Comparison of ENCODE assay signal across 21 cellular contexts in the genomic region with DNA sequence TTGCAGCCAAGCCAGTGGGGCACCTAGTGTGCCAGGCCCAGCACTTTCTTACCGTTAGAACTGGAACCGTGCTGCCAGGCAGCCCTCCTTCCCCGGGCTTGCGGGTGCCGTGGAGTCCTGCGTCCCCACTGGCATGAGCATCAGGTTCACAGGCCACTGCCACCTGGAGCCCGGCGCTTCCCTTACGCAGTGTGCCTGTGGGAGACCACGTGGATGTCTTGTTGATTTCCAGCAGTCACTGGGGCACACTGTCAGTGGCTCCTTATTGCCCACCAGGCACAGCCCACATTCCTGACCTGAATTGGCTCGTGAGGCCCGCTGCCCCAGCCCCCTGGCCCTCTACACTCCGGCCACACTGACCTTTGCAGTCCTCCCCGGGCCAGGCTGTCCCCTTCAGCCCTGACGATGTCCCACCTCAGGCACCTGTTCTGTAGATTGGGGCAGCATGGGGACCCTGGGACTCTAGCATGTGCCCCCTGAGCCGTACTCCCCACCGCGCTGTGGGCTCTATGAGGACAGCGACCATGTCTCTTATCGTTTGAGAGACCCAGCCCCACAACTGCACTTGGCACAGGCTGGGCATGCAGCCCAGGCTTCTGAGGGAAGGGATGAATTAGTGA. TPM values are rescaled to one million over a fixed set of nuclear protein-coding genes. Genes with fewer than 3 reads are reported as not detected.
A peak's percentile ranks its signal among the peaks of the same experiment; 100 is the strongest.
DNase-seq lines count a peak whose midpoint lies in the region; ATAC-seq and TF ChIP-seq lines count a peak whose summit lies in the region.
"Had no signal": no experiment of that assay in that cellular context is flagged by ENCODE, and none has a peak within 500 bp of the region (broad histone marks: within the 10 kb centered on the region; RNA-seq: fewer than 3 reads in every experiment).

No MANE protein-coding gene starts in this region.

- no peak for TF ChIP-seq POLR2A in IMR-90 (IDR thresholded peaks at IDR 0.05; ENCODE audit: low read depth, low read length)
- TF ChIP-seq POLR2A in body of pancreas (IDR thresholded peaks at IDR 0.05): no peak
- TF ChIP-seq POLR2A in stomach (IDR thresholded peaks at IDR 0.05): no peak
- TF ChIP-seq POLR2A in gastrocnemius medialis (IDR thresholded peaks at IDR 0.05): no peak

- peaks cover 8% of the 10 kb centered on the region for H4K20me1 ChIP-seq in IMR-90 (ENCODE audit: insufficient read depth, low read length)

- POLR2A ChIA-PET in IMR-90 (lab: Charles Lee; ENCODE audit: unreplicated experiment): no interaction called here

- H4K5ac ChIP-seq in IMR-90 (ENCODE audit: low read depth, low read length): no peak overlapping the region

- TF ChIP-seq RAD21 in IMR-90 (IDR thresholded peaks at IDR 0.05; ENCODE audit: low read length): no peak

- H3K27me3 ChIP-seq in IMR-90 (ENCODE audit: control insufficient read depth, insufficient read depth, low read length): no peaks in the 10 kb centered on the region
- no peaks in the 10 kb centered on the region for H3K27me3 ChIP-seq in body of pancreas
- no peaks in the 10 kb centered on the region for H3K27me3 ChIP-seq in stomach
- H3K27me3 ChIP-seq in gastrocnemius medialis: no peaks in the 10 kb centered on the region
- H3K27me3 ChIP-seq: BLaER1 treated with 17β-estradiol and CSF1 and Interleukin-3, amounts not matched to agents 10 nM and 100 nM; SJSA1 had no signal

- H3K79me1 ChIP-seq in IMR-90 (ENCODE audit: low read depth in 1 of 2, low read length in 2 of 2): peaks cover 3 to 15% of the 10 kb centered on the region in 2 experiments; a peak in 3 of 4 replicates

- TF ChIP-seq CTCF in IMR-90 (conservative IDR thresholded peaks at IDR 0.05; ENCODE audit: low read depth, low read length): no peak
- no peak for TF ChIP-seq CTCF in body of pancreas (IDR thresholded peaks at IDR 0.05)
- TF ChIP-seq CTCF in stomach (IDR thresholded peaks at IDR 0.05): no peak
- no peak for TF ChIP-seq CTCF in gastrocnemius medialis (IDR thresholded peaks at IDR 0.05 in 4 of 5, conservative IDR thresholded peaks at IDR 0.05 in 1 of 5)

- no peak overlapping the region for H3K4ac ChIP-seq in IMR-90 (ENCODE audit: low read depth, low read length)

- H2AK5ac ChIP-seq in IMR-90 (ENCODE audit: low read depth, low read length): no peak overlapping the region

- H3K27ac ChIP-seq in IMR-90 (ENCODE audit: insufficient read depth, low read length) (no peak overlapping the region), body of pancreas (peak overlapping the region; percentile 81 to 93 (median 86)), stomach (peak overlapping the region; percentile 34 to 63 (median 57)), gastrocnemius medialis (no peak overlapping the region)
- H3K27ac ChIP-seq: BLaER1 treated with 17β-estradiol and CSF1 and Interleukin-3, amounts not matched to agents 10 nM and 100 nM; PC-9; SJSA1 had no signal

- no peak overlapping the region for H3K18ac ChIP-seq in IMR-90 (ENCODE audit: low read depth, low read length)

- H3K4me1 Mint-ChIP-seq in effector memory CD8-positive, alpha-beta T cell (ENCODE audit: low read depth in 2 of 2): peaks cover 0 to 1% of the 10 kb centered on the region in 2 donors
- H3K4me1 Mint-ChIP-seq: CD8-positive, alpha-beta memory T cell; IgD-negative memory B cell had no signal

- H2AFZ ChIP-seq in IMR-90 (replicated peaks; ENCODE audit: low read length, poor library complexity): peak overlapping the region; percentile 21
- H2AFZ ChIP-seq: PC-9 had no signal

- H3K4me1 ChIP-seq in IMR-90 (ENCODE audit: control insufficient read depth, insufficient read depth, low read length) (no peaks in the 10 kb centered on the region; the same call in 1 of the 2 replicates), body of pancreas (peaks cover 95% of the 10 kb centered on the region), stomach (peaks cover 13 to 21% (median 18%) of the 10 kb centered on the region in 4 donors), gastrocnemius medialis (peaks cover 15 to 17% of the 10 kb centered on the region in 2 donors)

- H3K36me3 Mint-ChIP-seq in effector memory CD8-positive, alpha-beta T cell (ENCODE audit: insufficient read depth): peaks cover 33% of the 10 kb centered on the region

- no peak overlapping the region for H3K4me3 Mint-ChIP-seq in effector memory CD8-positive, alpha-beta T cell
- H3K4me3 Mint-ChIP-seq: CD8-positive, alpha-beta memory T cell; IgD-negative memory B cell had no signal

- H3K56ac ChIP-seq in IMR-90 (ENCODE audit: extremely low read depth, insufficient read depth, low read length): no peak overlapping the region

- H3K9me3 ChIP-seq in IMR-90 (ENCODE audit: control insufficient read depth, insufficient read depth, low read length) (no peaks in the 10 kb centered on the region), body of pancreas (no peaks in the 10 kb centered on the region), stomach (no peaks in the 10 kb centered on the region), gastrocnemius medialis (no peaks in the 10 kb centered on the region)
- H3K9me3 ChIP-seq: BLaER1 treated with 17β-estradiol and CSF1 and Interleukin-3, amounts not matched to agents 10 nM and 100 nM; SJSA1 had no signal

- peak overlapping the region; percentile 15 for H2AK9ac ChIP-seq in IMR-90 (replicated peaks; ENCODE audit: low read depth, low read length, poor library complexity)

- no peak overlapping the region for H2BK120ac ChIP-seq in IMR-90 (ENCODE audit: low read depth, low read length)

- TF ChIP-seq EP300 in stomach (IDR thresholded peaks at IDR 0.05): no peak

- DNase-seq in IMR-90 (no peak), body of pancreas (peak in 3 of 4 donors; percentile 21 to 47 (median 35)), left colon (no peak), stomach (no peak), DMS153 treated with DMSO at 0.1 percent for 48 hours (lab: John Stamatoyannopoulos, UW; ENCODE audit: unreplicated experiment) (no peak), gastrocnemius medialis (no peak), LoVo (ENCODE audit: low spot score) (no peak)
- no peak for DNase-seq in effector memory CD8-positive, alpha-beta T cell
- DNase-seq: CD8-positive, alpha-beta memory T cell; DND-41; Kasumi-1; MM.1S; NCI-H1092; NCI-H146; NCI-H2171 treated with DMSO at 0.1 percent for 48 hours; NCI-H446; NCI-H526 treated with DMSO at 0.1 percent for 48 hours; PC-9 had no signal

- no peak for ATAC-seq in IMR-90 (ENCODE audit: low read depth)
- no peak for ATAC-seq in body of pancreas
- peak; percentile 1 for ATAC-seq in left colon
- no peak for ATAC-seq in gastrocnemius medialis
- no peak for ATAC-seq in effector memory CD8-positive, alpha-beta T cell (replicated peaks)

- no peak overlapping the region for H2BK5ac ChIP-seq in IMR-90 (ENCODE audit: low read depth, low read length, poor library complexity, severe bottlenecking)

- BruUV-seq in IMR-90 (replicated peaks; lab: Mats Ljungman, UMichigan): no TSS peak

- no peaks in the 10 kb centered on the region for H3K27me3 Mint-ChIP-seq in effector memory CD8-positive, alpha-beta T cell
- H3K27me3 Mint-ChIP-seq: CD8-positive, alpha-beta memory T cell; IgD-negative memory B cell had no signal

- H3K4me2 ChIP-seq in IMR-90 (ENCODE audit: low read depth, low read length): no peak overlapping the region
- H3K4me2 ChIP-seq: BLaER1 treated with 17β-estradiol and CSF1 and Interleukin-3, amounts not matched to agents 10 nM and 100 nM; PC-9 had no signal

- no peak overlapping the region for H3K23ac ChIP-seq in IMR-90 (ENCODE audit: low read depth, low read length)

- no peak overlapping the region for H3K27ac Mint-ChIP-seq in effector memory CD8-positive, alpha-beta T cell

- CTCF ChIA-PET in IMR-90 (lab: Yijun Ruan, JAX): no interaction called here

- H3K9me1 ChIP-seq in IMR-90 (ENCODE audit: insufficient read depth, low read length): no peaks in the 10 kb centered on the region

- H4K8ac ChIP-seq in IMR-90 (ENCODE audit: low read depth in 2 of 2, low read length in 2 of 2): no peak overlapping the region

- H3K36me3 ChIP-seq in IMR-90 (ENCODE audit: control insufficient read depth, insufficient read depth, low read length): peaks cover 62% of the 10 kb centered on the region
- no peaks in the 10 kb centered on the region for H3K36me3 ChIP-seq in body of pancreas (replicated peaks in 1 of 2; ENCODE audit: insufficient read depth in 1 of 2, low read depth in 2 of 2)
- peaks cover 72 to 100% (median 100%) of the 10 kb centered on the region in 4 donors for H3K36me3 ChIP-seq in stomach
- peaks cover 0 to 75% of the 10 kb centered on the region in 2 donors for H3K36me3 ChIP-seq in gastrocnemius medialis

- in situ Hi-C loops in IMR-90 (cut with MboI; ENCODE audit: low sequenced_read_pairs): no loop called here
- in situ Hi-C loops in gastrocnemius medialis (cut with MboI; ENCODE audit: low sequenced_read_pairs in 4 of 4): no loop called here

- H3K14ac ChIP-seq in IMR-90 (replicated peaks; ENCODE audit: low read depth, low read length): no peak overlapping the region

- H3K9me3 Mint-ChIP-seq in effector memory CD8-positive, alpha-beta T cell: no peaks in the 10 kb centered on the region
- H3K9me3 Mint-ChIP-seq: CD8-positive, alpha-beta memory T cell; IgD-negative memory B cell had no signal

- dilution Hi-C loops in IMR-90 (cut with HindIII; ENCODE audit: low sequenced_read_pairs, unreplicated experiment): no loop called here

- H4K91ac ChIP-seq in IMR-90 (ENCODE audit: insufficient read depth, low read depth, low read length): no peak overlapping the region

- no peak overlapping the region for H2BK20ac ChIP-seq in IMR-90 (ENCODE audit: low read depth, low read length)

- H3K9ac ChIP-seq in IMR-90 (ENCODE audit: low read depth, low read length): no peak overlapping the region

- intact Hi-C loops in IMR-90 (cut with micrococcal nuclease) (no loop called here), body of pancreas (cut with DNase I) (no loop called here), left colon (cut with DNase I, micrococcal nuclease) (no loop called here), stomach (cut with DNase I; ENCODE audit: low total_unique reads) (no loop called here), gastrocnemius medialis (cut with DNase I; ENCODE audit: low total_unique reads) (no loop called here)

- WGBS in IMR-90 (ENCODE audit: extremely low coverage in 2 of 2, insufficient read length in 1 of 2), 2 experiments: 98% methylated on average over 12 of the region's 20 CpGs; no CpG with 5 or more reads in 1 of the 2 experiments
- 51 to 53% methylated on average over 14 to 20 of the region's 20 CpGs for WGBS in body of pancreas, 2 donors
- 86 to 91% (median 90%) methylated on average over 13 to 20 of the region's 20 CpGs for WGBS in stomach, 5 donors

- no peak overlapping the region for H2BK15ac ChIP-seq in IMR-90 (ENCODE audit: low read depth, low read length)

- no peak overlapping the region for H3K4me3 ChIP-seq in IMR-90 (ENCODE audit: insufficient read depth, low read depth, low read length)
- no peak overlapping the region for H3K4me3 ChIP-seq in body of pancreas
- no peak overlapping the region for H3K4me3 ChIP-seq in stomach
- H3K4me3 ChIP-seq in gastrocnemius medialis: no peak overlapping the region
- H3K4me3 ChIP-seq: BLaER1 treated with 17β-estradiol and CSF1 and Interleukin-3, amounts not matched to agents 10 nM and 100 nM; PC-9; SJSA1 had no signal

RNA-seq across cellular contexts. Expression of gene CEL, which starts 10.4 kb away (rescaled TPM):
- total RNA-seq in IMR-90 (2012; rRNA removed) (under 0.01 TPM in 2 replicates), body of pancreas (1,000 to 10,000 TPM; 8,438 to 9,209 TPM), left colon (1 to 10 TPM in 1 of 2 donors, under 1 TPM in 1; 0.64 to 2.4 TPM), stomach (1 to 10 TPM in 2 of 5 donors, not detected in 3; 1.2 to 2.0 TPM), gastrocnemius medialis (1 to 10 TPM in 1 of 4 donors, under 1 TPM in 1, not detected in 2; 0.13 to 1.8 TPM)
- polyA plus RNA-seq in IMR-90 (2012; rRNA removed) (0.67 and 0.75 TPM in 2 replicates), stomach (1 to 10 TPM; 1.4 to 9.9 (median 4.0) TPM)
- 0.27 and 0.51 TPM in 2 replicates for polyA plus RNA-seq in IMR-90 (2012; cell fraction: cytosol; rRNA removed)
- 5.5 and 8.5 TPM in 2 replicates for polyA plus RNA-seq in IMR-90 (2012; cell fraction: nucleus; rRNA removed; ENCODE audit: low replicate concordance)
- polyA plus RNA-seq: CD8-positive, alpha-beta memory T cell; IgD-negative memory B cell had no signal

RNA-seq across cellular contexts. Expression of gene GTF3C5, which starts 20.6 kb away (rescaled TPM):
- total RNA-seq in IMR-90 (2012; rRNA removed): 49.1 and 51.1 TPM in 2 replicates
- polyA plus RNA-seq in IMR-90 (2012; rRNA removed): 50.7 and 52.3 TPM in 2 replicates
- 31.2 and 35.4 TPM in 2 replicates for polyA plus RNA-seq in IMR-90 (2012; cell fraction: cytosol; rRNA removed)
- polyA plus RNA-seq in IMR-90 (2012; cell fraction: nucleus; rRNA removed; ENCODE audit: low replicate concordance): 128 and 155 TPM in 2 replicates
- total RNA-seq in body of pancreas: 10 to 100 TPM; 43.1 to 57.7 TPM
- 10 to 100 TPM; 39.0 to 44.4 TPM for total RNA-seq in left colon
- 10 to 100 TPM; 25.7 to 85.2 (median 53.8) TPM for total RNA-seq in stomach
- 10 to 100 TPM; 30.3 to 57.2 (median 37.0) TPM for polyA plus RNA-seq in stomach
- total RNA-seq in gastrocnemius medialis: 10 to 100 TPM; 48.1 to 55.3 (median 51.5) TPM

Comparison
In these comparisons a context has a peak if more than half of its experiments do, and no peak if none do; other contexts are left out.
1. DNase-seq: peak in body of pancreas (3 of 4); none in IMR-90 (single experiment), left colon (0 of 2), stomach (single experiment), DMS153 treated with DMSO at 0.1 percent for 48 hours (single experiment), gastrocnemius medialis (0 of 2), LoVo (single experiment) and effector memory CD8-positive, alpha-beta T cell (0 of 3).
2. H3K27ac ChIP-seq: peak in body of pancreas (4 of 4) and stomach (5 of 5); none in IMR-90 (single experiment) and gastrocnemius medialis (0 of 4).
3. RNA of gene CEL, which starts 10.4 kb away (total RNA-seq): 8,438 to 9,209 TPM in body of pancreas; 0.64 to 2.4 TPM in left colon, 1.2 to 2.0 TPM in stomach, 0.13 to 1.8 TPM in gastrocnemius medialis and under 0.01 TPM in IMR-90; every median in the first group is over 1,000 times any median in the second.